ENCODE assay signal across 21 cellular contexts in the genomic region with DNA sequence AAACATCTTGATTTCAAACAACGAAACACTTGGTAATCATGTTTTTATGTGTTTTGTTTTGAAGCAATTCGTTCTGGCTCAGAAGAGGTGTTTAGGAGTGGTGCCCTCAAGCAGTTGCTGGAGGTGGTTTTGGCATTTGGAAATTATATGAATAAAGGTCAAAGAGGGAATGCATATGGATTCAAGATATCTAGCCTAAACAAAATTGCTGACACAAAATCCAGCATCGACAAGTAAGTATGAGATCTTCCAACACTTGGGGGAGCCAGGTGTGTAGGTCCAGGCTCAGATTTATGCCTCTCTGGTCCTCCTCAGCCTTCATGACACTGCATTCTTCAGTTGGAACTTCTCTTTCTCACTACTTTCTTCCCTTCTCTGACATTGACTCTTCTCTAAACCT.
A peak's percentile ranks its signal among the peaks of the same experiment; 100 is the strongest.
DNase-seq lines count a peak whose midpoint lies in the region; ATAC-seq and TF ChIP-seq lines count a peak whose summit lies in the region.
"Had no signal": no experiment of that assay in that cellular context is flagged by ENCODE, and none has a peak within 500 bp of the region (broad histone marks: within the 10 kb centered on the region; RNA-seq: fewer than 3 reads in every experiment).

No MANE protein-coding gene starts in this region.

- H3K27ac ChIP-seq in OCI-LY1 (ENCODE audit: low read depth, low read length, poor library complexity, severe bottlenecking) (peak overlapping the region; percentile 99), angular gyrus (ENCODE audit: low read depth, low read length) (peak overlapping the region; percentile 9)
- H3K27ac ChIP-seq: psoas muscle, spleen, thyroid gland, VCaP had no signal

- H3K9me3 ChIP-seq in OCI-LY1 (ENCODE audit: low read length): no peaks in the 10 kb centered on the region
- H3K9me3 ChIP-seq in BE2C: no peaks in the 10 kb centered on the region
- H3K9me3 ChIP-seq: psoas muscle, spleen, thyroid gland had no signal

- H3K9me3 Mint-ChIP-seq in memory B cell: no peaks in the 10 kb centered on the region
- H3K9me3 Mint-ChIP-seq in stimulated activated memory B cell treated with anti-CD40 and anti-IgM and Interleukin-4, amounts not matched to agents 10 μg/mL and 1 μg/mL and 100 μg/mL, for 72 hours: no peaks in the 10 kb centered on the region
- H3K9me3 Mint-ChIP-seq: H9 had no signal

- peaks cover 48% of the 10 kb centered on the region for H3K4me1 Mint-ChIP-seq in memory B cell
- peaks cover 57% of the 10 kb centered on the region for H3K4me1 Mint-ChIP-seq in stimulated activated memory B cell treated with anti-CD40 and anti-IgM and Interleukin-4, amounts not matched to agents 10 μg/mL and 1 μg/mL and 100 μg/mL, for 72 hours

- no peaks in the 10 kb centered on the region for H3K27me3 Mint-ChIP-seq in memory B cell
- no peaks in the 10 kb centered on the region for H3K27me3 Mint-ChIP-seq in stimulated activated memory B cell treated with anti-CD40 and anti-IgM and Interleukin-4, amounts not matched to agents 10 μg/mL and 1 μg/mL and 100 μg/mL, for 72 hours

- H3K27ac Mint-ChIP-seq in memory B cell: peak overlapping the region; percentile 2
- peak overlapping the region; percentile 9 for H3K27ac Mint-ChIP-seq in stimulated activated memory B cell treated with anti-CD40 and anti-IgM and Interleukin-4, amounts not matched to agents 10 μg/mL and 1 μg/mL and 100 μg/mL, for 72 hours

- H3K4me1 ChIP-seq in OCI-LY1 (ENCODE audit: insufficient read depth, low read length, severe bottlenecking) (peaks cover 67% of the 10 kb centered on the region), BE2C (no peaks in the 10 kb centered on the region)

- DNase-seq in memory B cell (ENCODE audit: low spot score in 2 of 2) (no peak), HUDEP-2 (lab: John Stamatoyannopoulos, UW; ENCODE audit: unreplicated experiment in 76 of 76) (no peak), BE2C (no peak)
- DNase-seq: activated CD4-positive, alpha-beta T cell treated with anti-CD3 and anti-CD28 coated beads for 48 hours; activated naive CD4-positive, alpha-beta T cell treated with anti-CD3 and anti-CD28 coated beads, Interleukin-2, amount 50 U/mL, for 16 hours; H9; kidney; NCI-H1048; NCI-H187; NCI-H526 treated with DMSO at 0.1 percent for 48 hours; psoas muscle; spleen; stimulated activated CD4-positive, alpha-beta T cell treated with anti-CD3 and anti-CD28 coated beads, Interleukin-4, amount 100 ng/mL, for 1 hour; stimulated activated naive CD4-positive, alpha-beta T cell treated with Interleukin-2 at 50 U/mL for 16 hours; thyroid gland had no signal

- no peaks in the 10 kb centered on the region for H3K9me2 ChIP-seq in OCI-LY1 (ENCODE audit: low read depth, low read length)

- no peak overlapping the region; the same call in 1 of the 2 replicates for H3K9ac ChIP-seq in OCI-LY1 (ENCODE audit: low read length)

- TF ChIP-seq CTCF in OCI-LY1 (IDR thresholded peaks at IDR 0.05; ENCODE audit: low read length) (peak; percentile 42; the same call in 1 of the 2 replicates), BE2C (IDR thresholded peaks at IDR 0.05; ENCODE audit: low read depth, low read length) (no peak)

- no peaks in the 10 kb centered on the region for H4K20me1 ChIP-seq in OCI-LY1 (ENCODE audit: insufficient read depth, low read length)

- H3K79me2 ChIP-seq in OCI-LY1 (ENCODE audit: insufficient read depth, low read length): no peaks in the 10 kb centered on the region

- peaks cover 15% of the 10 kb centered on the region for H3K36me3 Mint-ChIP-seq in memory B cell
- H3K36me3 Mint-ChIP-seq in stimulated activated memory B cell treated with anti-CD40 and anti-IgM and Interleukin-4, amounts not matched to agents 10 μg/mL and 1 μg/mL and 100 μg/mL, for 72 hours: peaks cover 27% of the 10 kb centered on the region

- ATAC-seq in memory B cell (ENCODE audit: low read depth) (no peak), HG02981 (IDR thresholded peaks at IDR 0.05; ENCODE audit: unreplicated experiment) (no peak)
- ATAC-seq in stimulated activated memory B cell treated with anti-CD40 and anti-IgM and Interleukin-4, amounts not matched to agents 10 μg/mL and 1 μg/mL and 100 μg/mL, for 72 hours: no peak
- ATAC-seq: HepG2 had no signal

- H2AFZ ChIP-seq in OCI-LY1 (ENCODE audit: low read length): no peak overlapping the region

- no peaks in the 10 kb centered on the region for H3K27me3 ChIP-seq in OCI-LY1 (ENCODE audit: insufficient read depth, low read length)
- H3K27me3 ChIP-seq in BE2C: no peaks in the 10 kb centered on the region
- H3K27me3 ChIP-seq: spleen, thyroid gland had no signal

- peaks cover 52% of the 10 kb centered on the region for H3K36me3 ChIP-seq in OCI-LY1 (ENCODE audit: insufficient read depth, low read length)
- H3K36me3 ChIP-seq in BE2C: no peaks in the 10 kb centered on the region

- peak overlapping the region; percentile 20; the same call in 1 of the 2 replicates for H3K4me2 ChIP-seq in OCI-LY1 (ENCODE audit: low read length)

- H3F3A ChIP-seq in OCI-LY1 (ENCODE audit: insufficient read depth, low read length): peaks cover 13% of the 10 kb centered on the region

- H3K4me3 Mint-ChIP-seq in memory B cell: no peak overlapping the region
- no peak overlapping the region for H3K4me3 Mint-ChIP-seq in stimulated activated memory B cell treated with anti-CD40 and anti-IgM and Interleukin-4, amounts not matched to agents 10 μg/mL and 1 μg/mL and 100 μg/mL, for 72 hours
- H3K4me3 Mint-ChIP-seq: H9 had no signal

- H3K4me3 ChIP-seq in OCI-LY1 (ENCODE audit: low read depth, low read length, poor library complexity, severe bottlenecking) (no peak overlapping the region), BE2C (ENCODE audit: low read depth, low read length) (no peak overlapping the region)
- H3K4me3 ChIP-seq: psoas muscle, spleen, thyroid gland had no signal
